In genomic region chr19:35109395-35110112, GRCh38 we compare ENCODE assay signal across 16 cellular contexts. TPM values are rescaled to one million over a fixed set of nuclear protein-coding genes. Genes with fewer than 3 reads are reported as not detected.
DNase-seq lines count a peak whose midpoint lies in the region; TF ChIP-seq lines count a peak whose summit lies in the region.
"Had no signal": no experiment of that assay in that cellular context is flagged by ENCODE, and none has a peak within 500 bp of the region (broad histone marks: within the 10 kb centered on the region; RNA-seq: fewer than 3 reads in every experiment).

No MANE protein-coding gene starts in this region.

- H4K8ac ChIP-seq in H9 (replicated peaks; ENCODE audit: insufficient read length, low read depth, low read length), result no peak overlapping the region

- H4K20me1 ChIP-seq in H9 (ENCODE audit: control insufficient read depth, insufficient read depth, insufficient read length), result peaks cover 7% of the 10 kb centered on the region

- TF ChIP-seq POLR2A in stomach (IDR thresholded peaks at IDR 0.05), result no peak

- no peak overlapping the region for H2BK5ac ChIP-seq in H9 (ENCODE audit: insufficient read length, low read length)

- peaks cover 0 to 6% of the 10 kb centered on the region in 2 experiments; a peak in 3 of 5 replicates for H3K9me3 Mint-ChIP-seq in H9

- TF ChIP-seq CTCF in stomach (IDR thresholded peaks at IDR 0.05), result no peak
- no peak for TF ChIP-seq CTCF in H9 (conservative IDR thresholded peaks at IDR 0.05)

- H3K4me1 Mint-ChIP-seq in H9, result peaks cover 13 to 23% of the 10 kb centered on the region in 2 experiments

- no peak overlapping the region for H4K91ac ChIP-seq in H9 (ENCODE audit: insufficient read length, low read depth, low read length)

- no peak overlapping the region for H2AK5ac ChIP-seq in H9 (ENCODE audit: insufficient read length, low read length)

- H3K27ac Mint-ChIP-seq in H9, result no peak overlapping the region; a peak in 1 of 7 replicates

- H2BK15ac ChIP-seq in H9 (ENCODE audit: low read depth, low read length), result no peak overlapping the region

- H3T11ph ChIP-seq in H9 (ENCODE audit: low read length), result no peak overlapping the region

- no peak overlapping the region for H3K18ac ChIP-seq in H9 (ENCODE audit: insufficient read length, low read depth, low read length)

- no peak for TF ChIP-seq EP300 in stomach (IDR thresholded peaks at IDR 0.05)

- H3K4me3 ChIP-seq in H7 (ENCODE audit: insufficient read depth, low read depth, low read length) (no peak overlapping the region), stomach (no peak overlapping the region)

- no peaks in the 10 kb centered on the region for H3K23me2 ChIP-seq in H9 (ENCODE audit: insufficient read length, low read depth, low read length, poor library complexity, severe bottlenecking)

- H3K36me3 ChIP-seq in H7 (replicated peaks; ENCODE audit: control insufficient read depth, insufficient read depth, low read length), result no peaks in the 10 kb centered on the region
- no peaks in the 10 kb centered on the region for H3K36me3 ChIP-seq in stomach
- H3K36me3 ChIP-seq: BE2C had no signal

- no peak overlapping the region for H3K4me2 ChIP-seq in H9 (ENCODE audit: insufficient read depth, insufficient read length, low read length)

- H3K4me3 Mint-ChIP-seq in H9, result no peak overlapping the region

- WGBS in stomach, 5 donors, result 36 to 59% (median 43%) methylated on average over 22 of the region's 22 CpGs
- no CpG with 5 or more reads among the region's 22 CpGs for WGBS in H9 (ENCODE audit: extremely low coverage, insufficient read length, low lambda C conversion rate)

- no peak overlapping the region for H3K56ac ChIP-seq in H9 (ENCODE audit: insufficient read length, low read depth, low read length)

- no peak overlapping the region for H3K23ac ChIP-seq in H9 (ENCODE audit: insufficient read length, low read depth, low read length)

- H2BK12ac ChIP-seq in H9 (ENCODE audit: insufficient read length, low read depth, low read length), result no peak overlapping the region

- no peaks in the 10 kb centered on the region for H3K9me3 ChIP-seq in stomach
- no peaks in the 10 kb centered on the region for H3K9me3 ChIP-seq in H9 (ENCODE audit: control insufficient read depth, low read depth, low read length)
- H3K9me3 ChIP-seq: BE2C had no signal

- H3K36me3 Mint-ChIP-seq in H9 (ENCODE audit: insufficient read depth in 1 of 3, low read depth in 3 of 3), result peaks cover 0 to 2% (median 0%) of the 10 kb centered on the region in 3 experiments; a peak in 3 of 7 replicates

- H3K4me1 ChIP-seq in stomach, result peaks cover 3 to 33% (median 14%) of the 10 kb centered on the region in 4 donors
- H3K4me1 ChIP-seq in H9 (ENCODE audit: insufficient read depth, low read length), result no peaks in the 10 kb centered on the region
- H3K4me1 ChIP-seq: BE2C had no signal

- DNase-seq in H7, result peak; percentile 70
- DNase-seq in head of caudate nucleus, result peak in 40 of 42 donors; percentile 40 to 87 (median 67)
- DNase-seq in stomach, result peak; percentile 58
- DNase-seq in H9, result no peak
- no peak for DNase-seq in NCI-H1436 treated with DMSO at 0.1 percent for 48 hours (lab: John Stamatoyannopoulos, UW)
- no peak for DNase-seq in OCI-M1 (lab: John Stamatoyannopoulos, UW)
- DNase-seq in NCI-H2107 (lab: John Stamatoyannopoulos, UW), result no peak
- DNase-seq: BE2C; DMS53; MM.1S; NCI-H2171 treated with DMSO at 0.1 percent for 48 hours; small intestine; stimulated activated naive CD8-positive, alpha-beta T cell treated with anti-CD3 and anti-CD28 coated beads, Interleukin-15, Interleukin-2, amounts not matched to agents 100 U/mL and 50 U/mL, for 24 hours had no signal

- no peak overlapping the region for H3K9ac ChIP-seq in H9 (ENCODE audit: extremely low read depth, insufficient read length, low read length)

- H2BK120ac ChIP-seq in H9 (ENCODE audit: low read depth, low read length, poor library complexity, severe bottlenecking), result no peak overlapping the region

- H3K79me1 ChIP-seq in H9 (ENCODE audit: insufficient read depth, low read depth, low read length, poor library complexity, severe bottlenecking), result no peaks in the 10 kb centered on the region

- H3K27ac ChIP-seq in angular gyrus (ENCODE audit: low read depth, low read length), result peak overlapping the region; percentile 77
- peak overlapping the region; percentile 11 to 49 (median 29) for H3K27ac ChIP-seq in stomach
- no peak overlapping the region for H3K27ac ChIP-seq in H9 (ENCODE audit: insufficient read length, low read depth, low read length)

- H3K27me3 Mint-ChIP-seq in H9 (ENCODE audit: low read depth), result peaks cover 1% of the 10 kb centered on the region; the same call in 1 of the 2 replicates

- H2BK20ac ChIP-seq in H9 (ENCODE audit: low read depth, low read length, poor library complexity, severe bottlenecking), result no peak overlapping the region

- no peak overlapping the region for H3K4ac ChIP-seq in H9 (ENCODE audit: low read depth, low read length)

- H3K27me3 ChIP-seq in H7 (ENCODE audit: control insufficient read depth, insufficient read depth, low read length), result no peaks in the 10 kb centered on the region
- H3K27me3 ChIP-seq in stomach, result peaks cover 0 to 15% (median 0%) of the 10 kb centered on the region in 3 donors
- no peaks in the 10 kb centered on the region for H3K27me3 ChIP-seq in H9 (ENCODE audit: insufficient read depth, low read length)
- H3K27me3 ChIP-seq: BE2C had no signal

- H3K79me2 ChIP-seq in H9 (ENCODE audit: insufficient read depth, low read length), result no peaks in the 10 kb centered on the region

- no peak overlapping the region for H3K14ac ChIP-seq in H9 (ENCODE audit: insufficient read depth, low read length)

- no peak overlapping the region for H2AFZ ChIP-seq in H9 (ENCODE audit: low read length)

- intact Hi-C loops in head of caudate nucleus (cut with DNase I), result no loop called here
- intact Hi-C loops in stomach (cut with DNase I; ENCODE audit: low total_unique reads), result no loop called here

- no peak overlapping the region for H4K5ac ChIP-seq in H9 (ENCODE audit: insufficient read length, low read depth, low read length)

RNA-seq across cellular contexts. Expression of gene FXYD3, which starts 6.1 kb away (rescaled TPM):
- total RNA-seq in H7 (2014; rRNA removed; shearing (Covaris generic)), result not detected in 2 replicates
- 100 to 1,000 TPM in 4 of 5 donors, 10 to 100 TPM in 1; 84.8 to 704 (median 191) TPM for total RNA-seq in stomach
- 100 to 1,000 TPM; 442 to 800 (median 537) TPM for polyA plus RNA-seq in stomach
- total RNA-seq in H9 (2021), result 1.5 TPM in 2 replicates
- total RNA-seq: fibroblast of villous mesenchyme had no signal

RNA-seq across cellular contexts. Expression of gene LGI4, which starts 25.3 kb away (rescaled TPM):
- 2.9 and 10.4 TPM in 2 replicates for total RNA-seq in H7 (2014; rRNA removed; shearing (Covaris generic))
- total RNA-seq in stomach, result 10 to 100 TPM in 3 of 5 donors, 1 to 10 TPM in 2; 3.1 to 40.0 (median 16.3) TPM
- 10 to 100 TPM in 2 of 3 donors, 1 to 10 TPM in 1; 4.4 to 18.6 (median 10.4) TPM for polyA plus RNA-seq in stomach
- 2.6 and 3.2 TPM in 2 replicates for total RNA-seq in H9 (2021)
- total RNA-seq: fibroblast of villous mesenchyme had no signal

RNA-seq across cellular contexts. Expression of gene FXYD1, which starts 29.1 kb away (rescaled TPM):
- total RNA-seq in H7 (2014; rRNA removed; shearing (Covaris generic)), result 5.0 and 6.1 TPM in 2 replicates
- total RNA-seq in stomach (100 to 1,000 TPM in 1 of 5 donors, 10 to 100 TPM in 2, 1 to 10 TPM in 1, not detected in 1; 7.5 to 193 (median 14.8) TPM), H9 (2021) (6.8 and 7.7 TPM in 2 replicates)
- polyA plus RNA-seq in stomach, result 10 to 100 TPM; 24.0 to 67.4 (median 60.3) TPM
- total RNA-seq: fibroblast of villous mesenchyme had no signal

RNA-seq across cellular contexts. Expression of gene FXYD7, which starts 33.5 kb away (rescaled TPM):
- total RNA-seq in H7 (2014; rRNA removed; shearing (Covaris generic)), result 1.3 and 1.8 TPM in 2 replicates
- total RNA-seq in stomach (1 to 10 TPM in 1 of 5 donors, not detected in 4; 2.6 TPM), H9 (2021) (8.2 and 9.0 TPM in 2 replicates)
- under 1 TPM in 1 of 3 donors, not detected in 2; 0.55 TPM for polyA plus RNA-seq in stomach
- total RNA-seq: omental fat pad had no signal

RNA-seq across cellular contexts. Expression of gene FXYD5, which starts 45.0 kb away (rescaled TPM):
- total RNA-seq in H7 (2014; rRNA removed; shearing (Covaris generic)), result 101 and 115 TPM in 2 replicates
- 100 to 1,000 TPM in 1 of 5 donors, 10 to 100 TPM in 4; 10.3 to 118 (median 19.2) TPM for total RNA-seq in stomach
- 10 to 100 TPM; 37.9 to 81.1 (median 55.0) TPM for polyA plus RNA-seq in stomach
- 83.7 and 100 TPM in 2 replicates for total RNA-seq in H9 (2021)

Comparison
In these comparisons a context has a peak if more than half of its experiments do, and no peak if none do; other contexts are left out.
1. DNase-seq: peak in H7 (single experiment), head of caudate nucleus (40 of 42) and stomach (single experiment); none in H9 (single experiment), NCI-H1436 treated with DMSO at 0.1 percent for 48 hours (single experiment), OCI-M1 (single experiment) and NCI-H2107 (single experiment).
2. RNA of gene FXYD3, which starts 6.1 kb away (total RNA-seq): 84.8 to 704 TPM in stomach; 1.5 TPM in H9 and not detected in H7; every median in the first group is over 10 times any median in the second.